ENCODE assay signal across 18 cellular contexts in genomic region chr12:13454991-13455696, GRCh38.
"Had no signal": no experiment of that assay in that cellular context is flagged by ENCODE, and none has a peak within 500 bp of the region (broad histone marks: within the 10 kb centered on the region; RNA-seq: fewer than 3 reads in every experiment).

No MANE protein-coding gene starts in this region.

- DNase-seq: activated B cell treated with CpG ODN at 0.5 μM for 24 hours; activated CD4-positive, alpha-beta T cell treated with anti-CD3 and anti-CD28 coated beads for 4 hours; activated CD8-positive, alpha-beta memory T cell treated with anti-CD3 and anti-CD28 coated beads, Interleukin-2, amount 10 ng/mL, durations not matched to agents 7 days and 5 days; activated CD8-positive, alpha-beta T cell treated with anti-CD3 and anti-CD28 coated beads for 36 hours; activated gamma-delta T cell treated with Interleukin-2 at 50 U/mL for 16 hours; aorta; effector CD4-positive, alpha-beta T cell; foreskin fibroblast; heart right ventricle; left colon; mesenchymal stem cell; mucosa of descending colon; small intestine; stomach; T-helper 9 cell; uterus had no signal

- H3K4me1 ChIP-seq: heart right ventricle, stomach, suprapubic skin, tibial nerve, uterus had no signal

- H3K27me3 ChIP-seq: stomach, suprapubic skin, tibial nerve, uterus had no signal

- H3K36me3 ChIP-seq: heart right ventricle, stomach, suprapubic skin, tibial nerve, uterus had no signal

- H3K4me3 ChIP-seq: heart right ventricle, mucosa of descending colon, stomach, suprapubic skin, tibial nerve, uterus had no signal

- H3K27ac ChIP-seq: heart right ventricle, stomach, suprapubic skin, tibial nerve, uterus had no signal

- H3K9me3 ChIP-seq: heart right ventricle, mucosa of descending colon, stomach, suprapubic skin, tibial nerve, uterus had no signal
